ENCODE assay signal across 8 cellular contexts in the genomic region with DNA sequence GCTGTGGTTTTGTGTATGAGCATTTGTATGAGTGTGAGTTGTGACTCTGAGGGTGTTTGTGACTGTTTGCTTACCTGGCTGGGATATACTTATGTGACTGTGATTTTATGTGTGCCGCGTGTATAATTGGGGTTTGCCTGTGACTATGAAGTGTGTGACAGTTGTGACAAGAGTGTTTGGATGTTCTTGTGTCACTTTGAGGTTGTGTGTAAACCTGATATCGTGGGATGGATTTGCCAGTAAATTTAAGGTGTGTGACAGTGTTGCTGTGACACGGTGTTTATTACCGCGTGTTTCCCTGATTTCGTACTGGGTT. TPM values are rescaled to one million over a fixed set of nuclear protein-coding genes. Genes with fewer than 3 reads are reported as not detected.
DNase-seq lines count a peak whose midpoint lies in the region; ATAC-seq, FAIRE-seq and TF ChIP-seq lines count a peak whose summit lies in the region.

No MANE protein-coding gene starts in this region.

- H3K4me1 ChIP-seq in RWPE2 (ENCODE audit: insufficient read depth, poor library complexity, severe bottlenecking) (no peaks in the 10 kb centered on the region), sigmoid colon (peaks cover 0 to 20% (median 14%) of the 10 kb centered on the region in 4 donors)

- H3K9me3 ChIP-seq in RWPE2 (ENCODE audit: severe bottlenecking) (peaks cover 7% of the 10 kb centered on the region), sigmoid colon (peaks cover 0 to 6% (median 1%) of the 10 kb centered on the region in 4 donors)

- H3K4me3 ChIP-seq in RWPE2 (ENCODE audit: severe bottlenecking) (peak overlapping the region; percentile 55), fibroblast of pulmonary artery (replicated peaks; ENCODE audit: low read depth, low read length) (peak overlapping the region; percentile 91), sigmoid colon (peak overlapping the region; percentile 58 to 82 (median 74))

- H3K36me3 ChIP-seq in RWPE2 (ENCODE audit: low read depth) (no peaks in the 10 kb centered on the region; the same call in 1 of the 2 replicates), sigmoid colon (peaks cover 0 to 9% (median 5%) of the 10 kb centered on the region in 4 donors)

- FAIRE-seq in GM12892 (lab: Jason Lieb, UNC) (peak; percentile 88), GM12891 (lab: Jason Lieb, UNC) (no peak)

- H3K27ac ChIP-seq in RWPE2 (ENCODE audit: poor library complexity, severe bottlenecking) (no peak overlapping the region), sigmoid colon (peak overlapping the region; percentile 86 to 91 (median 88))

- no peak for TF ChIP-seq EP300 in sigmoid colon (IDR thresholded peaks at IDR 0.05)

- no peak for TF ChIP-seq POLR2A in GM12892 (IDR thresholded peaks at IDR 0.05; ENCODE audit: low read depth, low read length)
- no peak for TF ChIP-seq POLR2A in sigmoid colon (IDR thresholded peaks at IDR 0.05)
- no peak for TF ChIP-seq POLR2A in GM12891 (IDR thresholded peaks at IDR 0.05; ENCODE audit: low read depth, low read length)

- intact Hi-C loops in sigmoid colon (cut with DNase I), result loop anchor here (2.0 to 5.0 kb wide), 3 partner anchors 134 to 306 kb away; partner anchors contain the start of genes ZNF585B, ZNF790 and ZNF850

- 1% methylated on average over 7 of the region's 7 CpGs for WGBS in sigmoid colon, 2 donors

- no peak for DNase-seq in GM12892 (ENCODE audit: insufficient read length)
- DNase-seq in RWPE2 (ENCODE audit: low spot score), result no peak
- DNase-seq in fibroblast of pulmonary artery (ENCODE audit: low read depth), result no peak
- no peak for DNase-seq in sigmoid colon
- DNase-seq in GM12891 (ENCODE audit: insufficient read length, low spot score), result no peak
- DNase-seq in central memory CD4-positive, alpha-beta T cell, result no peak

- no peak for ATAC-seq in RWPE2 (ENCODE audit: low read depth)
- no peak for ATAC-seq in GM18870 (IDR thresholded peaks at IDR 0.05; ENCODE audit: unreplicated experiment)
- no peak for ATAC-seq in HG03342 (IDR thresholded peaks at IDR 0.05; ENCODE audit: unreplicated experiment)

- TF ChIP-seq CTCF in RWPE2 (IDR thresholded peaks at IDR 0.05; ENCODE audit: poor library complexity, severe bottlenecking) (no peak), fibroblast of pulmonary artery (IDR thresholded peaks at IDR 0.05; ENCODE audit: low read length, missing control alignments) (no peak), sigmoid colon (IDR thresholded peaks at IDR 0.05) (no peak)

- H3K27me3 ChIP-seq in RWPE2 (ENCODE audit: insufficient read depth, poor library complexity, severe bottlenecking), result no peaks in the 10 kb centered on the region
- H3K27me3 ChIP-seq in sigmoid colon, result no peaks in the 10 kb centered on the region

TF ChIP-seq in GM12891, 5 proteins besides CTCF, POLR2A, EP300 and RAD21:
- TF ChIP-seq SPI1 (IDR thresholded peaks at IDR 0.05; ENCODE audit: low read depth, low read length) (no peak), TAF1 (IDR thresholded peaks at IDR 0.05; ENCODE audit: low read depth, low read length) (no peak), POLR2AphosphoS5 (IDR thresholded peaks at IDR 0.05; ENCODE audit: low read depth, low read length) (no peak), POU2F2 (IDR thresholded peaks at IDR 0.05; ENCODE audit: low read depth, low read length) (no peak), PAX5 (IDR thresholded peaks at IDR 0.05; ENCODE audit: insufficient read depth, low read length, severe bottlenecking) (no peak)

RNA-seq across cellular contexts. Expression of gene ZNF420, which starts 0.4 kb away (rescaled TPM):
- polyA plus RNA-seq in GM12892 (2012; ENCODE audit: missing spikeins), result 5.4 TPM
- 10 to 100 TPM in 3 of 4 donors, 1 to 10 TPM in 1; 8.4 to 18.6 (median 14.1) TPM for total RNA-seq in sigmoid colon
- polyA plus RNA-seq in sigmoid colon, result 1 to 10 TPM; 1.2 to 4.2 (median 3.8) TPM
- polyA plus RNA-seq in GM12891 (2012; ENCODE audit: low read depth, missing spikeins), result 3.2 TPM
